Comparison of ENCODE assay signal across 17 cellular contexts in genomic region chr7:100572281-100572948, GRCh38. TPM values are rescaled to one million over a fixed set of nuclear protein-coding genes. Genes with fewer than 3 reads are reported as not detected.
A peak's percentile ranks its signal among the peaks of the same experiment; 100 is the strongest.
DNase-seq lines count a peak whose midpoint lies in the region; ATAC-seq and TF ChIP-seq lines count a peak whose summit lies in the region.
"Had no signal": no experiment of that assay in that cellular context is flagged by ENCODE, and none has a peak within 500 bp of the region (broad histone marks: within the 10 kb centered on the region; RNA-seq: fewer than 3 reads in every experiment).

No MANE protein-coding gene starts in this region.

- no peaks in the 10 kb centered on the region for H3K9me3 ChIP-seq in breast epithelium

- H3K27ac Mint-ChIP-seq in WTC11: peak overlapping the region; percentile 87; the same call in 1 of the 2 replicates
- H3K27ac Mint-ChIP-seq: activated naive CD4-positive, alpha-beta T cell treated with anti-CD3 and anti-CD28 coated beads for 36 hours had no signal

- no peaks in the 10 kb centered on the region for H3K9me3 Mint-ChIP-seq in WTC11
- H3K9me3 Mint-ChIP-seq: activated naive CD4-positive, alpha-beta T cell treated with anti-CD3 and anti-CD28 coated beads for 36 hours had no signal

- H3K27me3 ChIP-seq in H7 (ENCODE audit: control insufficient read depth, insufficient read depth, low read length): peaks cover 5% of the 10 kb centered on the region
- no peaks in the 10 kb centered on the region for H3K27me3 ChIP-seq in breast epithelium
- H3K27me3 ChIP-seq: cardiac muscle cell had no signal

- no peak for TF ChIP-seq POLR2A in breast epithelium (IDR thresholded peaks at IDR 0.05)

- H3K36me3 ChIP-seq in H7 (replicated peaks; ENCODE audit: control insufficient read depth, insufficient read depth, low read length) (peaks cover 5% of the 10 kb centered on the region; the same call in 1 of the 2 replicates), breast epithelium (peaks cover 8% of the 10 kb centered on the region)

- H3K27ac ChIP-seq in breast epithelium: no peak overlapping the region
- H3K27ac ChIP-seq: cardiac muscle cell, KMS-11, WERI-Rb-1 had no signal

- DNase-seq in H7: peak; percentile 59
- no peak for DNase-seq in WTC11 (ENCODE audit: low spot score)
- DNase-seq in posterior vena cava (ENCODE audit: low spot score): peak; percentile 62
- no peak for DNase-seq in HPDE6-E6E7 (ENCODE audit: extremely low spot score)
- DNase-seq in breast epithelium (ENCODE audit: low spot score in 2 of 2): no peak
- no peak for DNase-seq in SIG-M5 treated with dmso at 0.1 percent for 504 hours (lab: John Stamatoyannopoulos, UW; ENCODE audit: unreplicated experiment)
- DNase-seq: activated naive CD4-positive, alpha-beta T cell treated with anti-CD3 and anti-CD28 coated beads for 36 hours; CD4-positive, alpha-beta memory T cell; effector memory CD4-positive, alpha-beta T cell; foreskin fibroblast; GDM1; NCI-H1436 treated with DMSO at 0.1 percent for 48 hours; NCI-H446 treated with DMSO at 0.1 percent for 48 hours; WERI-Rb-1 had no signal

- peaks cover 11% of the 10 kb centered on the region for H3K27me3 Mint-ChIP-seq in WTC11 (ENCODE audit: low read depth)
- H3K27me3 Mint-ChIP-seq: CD4-positive, alpha-beta memory T cell had no signal

- H3K4me1 ChIP-seq in breast epithelium: peaks cover 0 to 4% of the 10 kb centered on the region in 2 donors

- H3K4me3 ChIP-seq in H7 (ENCODE audit: insufficient read depth, low read depth, low read length) (no peak overlapping the region), breast epithelium (no peak overlapping the region)
- H3K4me3 ChIP-seq: cardiac muscle cell had no signal

- POLR2A ChIA-PET in WTC11 (lab: Charles Lee): interaction anchor here (0.8 to 1.8 kb wide), 3 partner anchors 12 to 30 kb away, joined by 4 to 24 read pairs (median 5); partner anchors contain the start of genes FBXO24, LRCH4 and PCOLCE

- H3K36me3 Mint-ChIP-seq in WTC11: 0 out of 2 replicates have a peak, but pooled peaks cover 3% of the 10 kb centered on the region

- ATAC-seq in WTC11: no peak

- CTCF ChIA-PET in WTC11 (lab: Charles Lee): interaction anchor here (0.5 to 3.6 kb wide), 7 partner anchors 9 to 103 kb away, joined by 3 to 51 read pairs (median 3); partner anchors contain the start of genes FBXO24, LRCH4 and MOSPD3

- H3K4me3 Mint-ChIP-seq in WTC11: no peak overlapping the region
- H3K4me3 Mint-ChIP-seq: activated naive CD4-positive, alpha-beta T cell treated with anti-CD3 and anti-CD28 coated beads for 36 hours had no signal

- peaks cover 35% of the 10 kb centered on the region for H3K4me1 Mint-ChIP-seq in WTC11

- intact Hi-C loops in posterior vena cava (cut with DNase I): no loop called here
- intact Hi-C loops in breast epithelium (cut with DNase I; ENCODE audit: low total_unique reads): loop anchor here (10.0 kb wide), 2 partner anchors 112 to 1302 kb away; no protein-coding TSS in a partner anchor

- TF ChIP-seq CTCF in WTC11 (IDR thresholded peaks at IDR 0.05): no peak
- no peak for TF ChIP-seq CTCF in breast epithelium (IDR thresholded peaks at IDR 0.05)

TF ChIP-seq in WTC11, 78 proteins besides CTCF, POLR2A, EP300 and RAD21:
- TF ChIP-seq SMAD3 (CRISPR knock-in tag; IDR thresholded peaks at IDR 0.05; ENCODE audit: borderline replicate concordance) (no peak), SP1 (CRISPR knock-in tag; conservative IDR thresholded peaks at IDR 0.05) (no peak), RELA (CRISPR knock-in tag; IDR thresholded peaks at IDR 0.05; ENCODE audit: borderline replicate concordance) (no peak), OVOL2 (CRISPR knock-in tag; IDR thresholded peaks at IDR 0.05; ENCODE audit: borderline replicate concordance) (no peak), NFYB (CRISPR knock-in tag; conservative IDR thresholded peaks at IDR 0.05; ENCODE audit: low read depth) (0 out of 2 replicates have a peak, but pooled peaks have one; percentile 5)
- TF ChIP-seq, protein P1, sequence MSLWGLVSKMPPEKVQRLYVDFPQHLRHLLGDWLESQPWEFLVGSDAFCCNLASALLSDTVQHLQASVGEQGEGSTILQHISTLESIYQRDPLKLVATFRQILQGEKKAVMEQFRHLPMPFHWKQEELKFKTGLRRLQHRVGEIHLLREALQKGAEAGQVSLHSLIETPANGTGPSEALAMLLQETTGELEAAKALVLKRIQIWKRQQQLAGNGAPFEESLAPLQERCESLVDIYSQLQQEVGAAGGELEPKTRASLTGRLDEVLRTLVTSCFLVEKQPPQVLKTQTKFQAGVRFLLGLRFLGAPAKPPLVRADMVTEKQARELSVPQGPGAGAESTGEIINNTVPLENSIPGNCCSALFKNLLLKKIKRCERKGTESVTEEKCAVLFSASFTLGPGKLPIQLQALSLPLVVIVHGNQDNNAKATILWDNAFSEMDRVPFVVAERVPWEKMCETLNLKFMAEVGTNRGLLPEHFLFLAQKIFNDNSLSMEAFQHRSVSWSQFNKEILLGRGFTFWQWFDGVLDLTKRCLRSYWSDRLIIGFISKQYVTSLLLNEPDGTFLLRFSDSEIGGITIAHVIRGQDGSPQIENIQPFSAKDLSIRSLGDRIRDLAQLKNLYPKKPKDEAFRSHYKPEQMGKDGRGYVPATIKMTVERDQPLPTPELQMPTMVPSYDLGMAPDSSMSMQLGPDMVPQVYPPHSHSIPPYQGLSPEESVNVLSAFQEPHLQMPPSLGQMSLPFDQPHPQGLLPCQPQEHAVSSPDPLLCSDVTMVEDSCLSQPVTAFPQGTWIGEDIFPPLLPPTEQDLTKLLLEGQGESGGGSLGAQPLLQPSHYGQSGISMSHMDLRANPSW (CRISPR knock-in tag; conservative IDR thresholded peaks at IDR 0.05; ENCODE audit: low read depth): no peak
- TF ChIP-seq, protein P2, sequence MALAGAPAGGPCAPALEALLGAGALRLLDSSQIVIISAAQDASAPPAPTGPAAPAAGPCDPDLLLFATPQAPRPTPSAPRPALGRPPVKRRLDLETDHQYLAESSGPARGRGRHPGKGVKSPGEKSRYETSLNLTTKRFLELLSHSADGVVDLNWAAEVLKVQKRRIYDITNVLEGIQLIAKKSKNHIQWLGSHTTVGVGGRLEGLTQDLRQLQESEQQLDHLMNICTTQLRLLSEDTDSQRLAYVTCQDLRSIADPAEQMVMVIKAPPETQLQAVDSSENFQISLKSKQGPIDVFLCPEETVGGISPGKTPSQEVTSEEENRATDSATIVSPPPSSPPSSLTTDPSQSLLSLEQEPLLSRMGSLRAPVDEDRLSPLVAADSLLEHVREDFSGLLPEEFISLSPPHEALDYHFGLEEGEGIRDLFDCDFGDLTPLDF (CRISPR knock-in tag; IDR thresholded peaks at IDR 0.05): no peak
- TF ChIP-seq, protein P3, sequence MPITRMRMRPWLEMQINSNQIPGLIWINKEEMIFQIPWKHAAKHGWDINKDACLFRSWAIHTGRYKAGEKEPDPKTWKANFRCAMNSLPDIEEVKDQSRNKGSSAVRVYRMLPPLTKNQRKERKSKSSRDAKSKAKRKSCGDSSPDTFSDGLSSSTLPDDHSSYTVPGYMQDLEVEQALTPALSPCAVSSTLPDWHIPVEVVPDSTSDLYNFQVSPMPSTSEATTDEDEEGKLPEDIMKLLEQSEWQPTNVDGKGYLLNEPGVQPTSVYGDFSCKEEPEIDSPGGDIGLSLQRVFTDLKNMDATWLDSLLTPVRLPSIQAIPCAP (CRISPR knock-in tag; IDR thresholded peaks at IDR 0.05): no peak

RNA-seq across cellular contexts. Expression of gene SAP25, which starts 1.3 kb away (rescaled TPM):
- total RNA-seq in H7 (2014; rRNA removed; shearing (Covaris generic)): 1.3 and 2.4 TPM in 2 replicates
- 9.3 to 11.7 TPM (median 9.7 TPM) in 3 replicates for total RNA-seq in WTC11 (2021)
- 1 to 10 TPM; 2.8 to 5.0 TPM for total RNA-seq in posterior vena cava
- 1 to 10 TPM in 1 of 3 donors, under 1 TPM in 2; 0.96 to 2.2 (median 0.98) TPM for total RNA-seq in breast epithelium
- total RNA-seq: lung microvascular endothelial cell had no signal

RNA-seq across cellular contexts. Expression of gene LRCH4, which starts 13.5 kb away (rescaled TPM):
- total RNA-seq in H7 (2014; rRNA removed; shearing (Covaris generic)): 24.2 and 25.1 TPM in 2 replicates
- 52.0 to 59.6 TPM (median 56.7 TPM) in 3 replicates for total RNA-seq in WTC11 (2021)
- 10 to 100 TPM; 28.5 to 30.7 TPM for total RNA-seq in posterior vena cava
- 10 to 100 TPM; 49.6 to 89.1 (median 88.1) TPM for total RNA-seq in breast epithelium

RNA-seq across cellular contexts. Expression of gene FBXO24, which starts 13.7 kb away (rescaled TPM):
- total RNA-seq in H7 (2014; rRNA removed; shearing (Covaris generic)): 0.94 and 1.7 TPM in 2 replicates
- total RNA-seq in WTC11 (2021) (0.70 to 1.3 TPM (median 0.94 TPM) in 3 replicates), posterior vena cava (under 1 TPM; 0.14 to 0.51 TPM), breast epithelium (under 1 TPM in 2 of 3 donors, not detected in 1; 0.59 to 0.98 TPM)

RNA-seq across cellular contexts. Expression of gene PCOLCE, which starts 29.7 kb away (rescaled TPM):
- 22.5 and 24.1 TPM in 2 replicates for total RNA-seq in H7 (2014; rRNA removed; shearing (Covaris generic))
- total RNA-seq in WTC11 (2021): 53.5 to 74.8 TPM (median 70.4 TPM) in 3 replicates
- total RNA-seq in posterior vena cava: 100 to 1,000 TPM in 1 of 2 donors, 10 to 100 TPM in 1; 79.5 to 230 TPM
- 10 to 100 TPM; 33.1 to 61.8 (median 39.7) TPM for total RNA-seq in breast epithelium
- total RNA-seq: lung microvascular endothelial cell had no signal

RNA-seq across cellular contexts. Expression of gene AGFG2, which starts 33.4 kb away (rescaled TPM):
- total RNA-seq in H7 (2014; rRNA removed; shearing (Covaris generic)): 4.9 and 5.6 TPM in 2 replicates
- total RNA-seq in WTC11 (2021): 6.4 to 7.4 TPM (median 7.4 TPM) in 3 replicates
- total RNA-seq in posterior vena cava: 10 to 100 TPM; 18.8 to 20.4 TPM
- 10 to 100 TPM; 12.2 to 24.7 (median 18.7) TPM for total RNA-seq in breast epithelium

Comparison
In these comparisons a context has a peak if more than half of its experiments do, and no peak if none do; other contexts are left out.
1. DNase-seq: peak in H7 (single experiment) and posterior vena cava (single experiment); none in WTC11 (single experiment), HPDE6-E6E7 (single experiment), breast epithelium (0 of 2) and SIG-M5 treated with dmso at 0.1 percent for 504 hours (single experiment).